Comparison of ENCODE assay signal across 1 cellular context in genomic region chr11:64304316-64305072, GRCh38.
A peak's percentile ranks its signal among the peaks of the same experiment; 100 is the strongest.
TF ChIP-seq lines count a peak whose summit lies in the region.

No MANE protein-coding gene starts in this region.

TF ChIP-seq in HepG2, 621 proteins besides CTCF, POLR2A, EP300 and RAD21 (continued from another document and continues in another):
- TF ChIP-seq, protein P1, sequence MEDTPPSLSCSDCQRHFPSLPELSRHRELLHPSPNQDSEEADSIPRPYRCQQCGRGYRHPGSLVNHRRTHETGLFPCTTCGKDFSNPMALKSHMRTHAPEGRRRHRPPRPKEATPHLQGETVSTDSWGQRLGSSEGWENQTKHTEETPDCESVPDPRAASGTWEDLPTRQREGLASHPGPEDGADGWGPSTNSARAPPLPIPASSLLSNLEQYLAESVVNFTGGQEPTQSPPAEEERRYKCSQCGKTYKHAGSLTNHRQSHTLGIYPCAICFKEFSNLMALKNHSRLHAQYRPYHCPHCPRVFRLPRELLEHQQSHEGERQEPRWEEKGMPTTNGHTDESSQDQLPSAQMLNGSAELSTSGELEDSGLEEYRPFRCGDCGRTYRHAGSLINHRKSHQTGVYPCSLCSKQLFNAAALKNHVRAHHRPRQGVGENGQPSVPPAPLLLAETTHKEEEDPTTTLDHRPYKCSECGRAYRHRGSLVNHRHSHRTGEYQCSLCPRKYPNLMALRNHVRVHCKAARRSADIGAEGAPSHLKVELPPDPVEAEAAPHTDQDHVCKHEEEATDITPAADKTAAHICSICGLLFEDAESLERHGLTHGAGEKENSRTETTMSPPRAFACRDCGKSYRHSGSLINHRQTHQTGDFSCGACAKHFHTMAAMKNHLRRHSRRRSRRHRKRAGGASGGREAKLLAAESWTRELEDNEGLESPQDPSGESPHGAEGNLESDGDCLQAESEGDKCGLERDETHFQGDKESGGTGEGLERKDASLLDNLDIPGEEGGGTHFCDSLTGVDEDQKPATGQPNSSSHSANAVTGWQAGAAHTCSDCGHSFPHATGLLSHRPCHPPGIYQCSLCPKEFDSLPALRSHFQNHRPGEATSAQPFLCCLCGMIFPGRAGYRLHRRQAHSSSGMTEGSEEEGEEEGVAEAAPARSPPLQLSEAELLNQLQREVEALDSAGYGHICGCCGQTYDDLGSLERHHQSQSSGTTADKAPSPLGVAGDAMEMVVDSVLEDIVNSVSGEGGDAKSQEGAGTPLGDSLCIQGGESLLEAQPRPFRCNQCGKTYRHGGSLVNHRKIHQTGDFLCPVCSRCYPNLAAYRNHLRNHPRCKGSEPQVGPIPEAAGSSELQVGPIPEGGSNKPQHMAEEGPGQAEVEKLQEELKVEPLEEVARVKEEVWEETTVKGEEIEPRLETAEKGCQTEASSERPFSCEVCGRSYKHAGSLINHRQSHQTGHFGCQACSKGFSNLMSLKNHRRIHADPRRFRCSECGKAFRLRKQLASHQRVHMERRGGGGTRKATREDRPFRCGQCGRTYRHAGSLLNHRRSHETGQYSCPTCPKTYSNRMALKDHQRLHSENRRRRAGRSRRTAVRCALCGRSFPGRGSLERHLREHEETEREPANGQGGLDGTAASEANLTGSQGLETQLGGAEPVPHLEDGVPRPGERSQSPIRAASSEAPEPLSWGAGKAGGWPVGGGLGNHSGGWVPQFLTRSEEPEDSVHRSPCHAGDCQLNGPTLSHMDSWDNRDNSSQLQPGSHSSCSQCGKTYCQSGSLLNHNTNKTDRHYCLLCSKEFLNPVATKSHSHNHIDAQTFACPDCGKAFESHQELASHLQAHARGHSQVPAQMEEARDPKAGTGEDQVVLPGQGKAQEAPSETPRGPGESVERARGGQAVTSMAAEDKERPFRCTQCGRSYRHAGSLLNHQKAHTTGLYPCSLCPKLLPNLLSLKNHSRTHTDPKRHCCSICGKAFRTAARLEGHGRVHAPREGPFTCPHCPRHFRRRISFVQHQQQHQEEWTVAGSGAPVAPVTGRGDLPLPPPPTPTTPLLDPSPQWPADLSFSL (CRISPR knock-in tag; IDR thresholded peaks at IDR 0.05): no peak
- peak; percentile 23; the same call in 1 of the 2 replicates for TF ChIP-seq TFAP4 (IDR thresholded peaks at IDR 0.05; ENCODE audit: borderline replicate concordance, low read depth)
- TF ChIP-seq ZFX (CRISPR knock-in tag; IDR thresholded peaks at IDR 0.05; ENCODE audit: low read depth): no peak; the same call in 1 of the 2 replicates
- no peak for TF ChIP-seq ZZZ3 (CRISPR knock-in tag; IDR thresholded peaks at IDR 0.05; ENCODE audit: borderline replicate concordance)
- TF ChIP-seq NFE2 (CRISPR knock-in tag; IDR thresholded peaks at IDR 0.05): no peak
- TF ChIP-seq POLR2AphosphoS5 (IDR thresholded peaks at IDR 0.05; ENCODE audit: low read depth, low read length): peak; percentile 81
- TF ChIP-seq MAZ (IDR thresholded peaks at IDR 0.05; ENCODE audit: borderline replicate concordance, low read depth, low read length): no peak
- TF ChIP-seq MAZ (CRISPR knock-in tag; IDR thresholded peaks at IDR 0.05; ENCODE audit: low read depth): 0 out of 2 replicates have a peak, but pooled peaks have one; percentile 12
- TF ChIP-seq EEA1 (CRISPR knock-in tag; IDR thresholded peaks at IDR 0.05; ENCODE audit: borderline replicate concordance): no peak
- peak; percentile 36; the same call in 1 of the 2 replicates for TF ChIP-seq ZC3H4 (CRISPR knock-in tag; IDR thresholded peaks at IDR 0.05; ENCODE audit: borderline replicate concordance)
- TF ChIP-seq HNF4A (CRISPR knock-in tag; IDR thresholded peaks at IDR 0.05): peak; percentile 61
- no peak for TF ChIP-seq GPN1 (CRISPR knock-in tag; IDR thresholded peaks at IDR 0.05; ENCODE audit: borderline replicate concordance)
- TF ChIP-seq HNF4G (IDR thresholded peaks at IDR 0.05; ENCODE audit: borderline replicate concordance, low read depth, low read length): 0 out of 2 replicates have a peak, but pooled peaks have one; percentile 4
- TF ChIP-seq HNF4G (CRISPR knock-in tag; IDR thresholded peaks at IDR 0.05; ENCODE audit: borderline replicate concordance, low read depth): no peak
- TF ChIP-seq DPF2 (CRISPR knock-in tag; IDR thresholded peaks at IDR 0.05; ENCODE audit: borderline replicate concordance, low read depth): no peak
- no peak for TF ChIP-seq ZNF143 (CRISPR knock-in tag; IDR thresholded peaks at IDR 0.05)
- no peak for TF ChIP-seq SUZ12 (IDR thresholded peaks at IDR 0.05; ENCODE audit: low read depth, low read length)
- no peak for TF ChIP-seq ZNF720 (CRISPR knock-in tag; IDR thresholded peaks at IDR 0.05)
- no peak for TF ChIP-seq HMGXB3 (CRISPR knock-in tag; IDR thresholded peaks at IDR 0.05; ENCODE audit: borderline replicate concordance)
- TF ChIP-seq ZNF83 (CRISPR knock-in tag; IDR thresholded peaks at IDR 0.05; ENCODE audit: borderline replicate concordance): no peak
- TF ChIP-seq TERF1 (CRISPR knock-in tag; IDR thresholded peaks at IDR 0.05): no peak
- TF ChIP-seq, protein P2, sequence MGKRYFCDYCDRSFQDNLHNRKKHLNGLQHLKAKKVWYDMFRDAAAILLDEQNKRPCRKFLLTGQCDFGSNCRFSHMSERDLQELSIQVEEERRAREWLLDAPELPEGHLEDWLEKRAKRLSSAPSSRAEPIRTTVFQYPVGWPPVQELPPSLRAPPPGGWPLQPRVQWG (CRISPR knock-in tag; IDR thresholded peaks at IDR 0.05; ENCODE audit: borderline replicate concordance, low read depth): no peak
- TF ChIP-seq SOX6 (IDR thresholded peaks at IDR 0.05): no peak
- TF ChIP-seq SOX6 (CRISPR knock-in tag; IDR thresholded peaks at IDR 0.05): peak; percentile 42
- TF ChIP-seq ZKSCAN1 (IDR thresholded peaks at IDR 0.05; ENCODE audit: low read length): no peak
- TF ChIP-seq ZNF614 (CRISPR knock-in tag; IDR thresholded peaks at IDR 0.05; ENCODE audit: borderline replicate concordance): peak; percentile 14; the same call in 1 of the 2 replicates
- TF ChIP-seq, protein P3, sequence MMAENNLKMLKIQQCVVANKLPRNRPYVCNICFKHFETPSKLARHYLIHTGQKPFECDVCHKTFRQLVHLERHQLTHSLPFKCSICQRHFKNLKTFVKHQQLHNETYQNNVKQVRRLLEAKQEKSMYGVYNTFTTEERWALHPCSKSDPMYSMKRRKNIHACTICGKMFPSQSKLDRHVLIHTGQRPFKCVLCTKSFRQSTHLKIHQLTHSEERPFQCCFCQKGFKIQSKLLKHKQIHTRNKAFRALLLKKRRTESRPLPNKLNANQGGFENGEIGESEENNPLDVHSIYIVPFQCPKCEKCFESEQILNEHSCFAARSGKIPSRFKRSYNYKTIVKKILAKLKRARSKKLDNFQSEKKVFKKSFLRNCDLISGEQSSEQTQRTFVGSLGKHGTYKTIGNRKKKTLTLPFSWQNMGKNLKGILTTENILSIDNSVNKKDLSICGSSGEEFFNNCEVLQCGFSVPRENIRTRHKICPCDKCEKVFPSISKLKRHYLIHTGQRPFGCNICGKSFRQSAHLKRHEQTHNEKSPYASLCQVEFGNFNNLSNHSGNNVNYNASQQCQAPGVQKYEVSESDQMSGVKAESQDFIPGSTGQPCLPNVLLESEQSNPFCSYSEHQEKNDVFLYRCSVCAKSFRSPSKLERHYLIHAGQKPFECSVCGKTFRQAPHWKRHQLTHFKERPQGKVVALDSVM (CRISPR knock-in tag; IDR thresholded peaks at IDR 0.05): no peak
- no peak for TF ChIP-seq NR2F2 (IDR thresholded peaks at IDR 0.05; ENCODE audit: borderline replicate concordance, low read depth)
- TF ChIP-seq THYN1 (CRISPR knock-in tag; IDR thresholded peaks at IDR 0.05; ENCODE audit: borderline replicate concordance, low read depth): no peak
- no peak for TF ChIP-seq ZNF280B (CRISPR knock-in tag; IDR thresholded peaks at IDR 0.05; ENCODE audit: borderline replicate concordance)
- no peak; the same call in 1 of the 2 replicates for TF ChIP-seq REPIN1 (CRISPR knock-in tag; IDR thresholded peaks at IDR 0.05; ENCODE audit: borderline replicate concordance, low read depth)
- peak; percentile 55 for TF ChIP-seq HOXA3 (CRISPR knock-in tag; IDR thresholded peaks at IDR 0.05)
- no peak; the same call in 1 of the 2 replicates for TF ChIP-seq CREM (IDR thresholded peaks at IDR 0.05)
- TF ChIP-seq CREM (CRISPR knock-in tag; IDR thresholded peaks at IDR 0.05): no peak
- TF ChIP-seq SRY (CRISPR knock-in tag; IDR thresholded peaks at IDR 0.05): no peak
- peak; percentile 78; the same call in 1 of the 2 replicates for TF ChIP-seq TSC22D2 (CRISPR knock-in tag; IDR thresholded peaks at IDR 0.05; ENCODE audit: borderline replicate concordance)
- TF ChIP-seq, protein P4, sequence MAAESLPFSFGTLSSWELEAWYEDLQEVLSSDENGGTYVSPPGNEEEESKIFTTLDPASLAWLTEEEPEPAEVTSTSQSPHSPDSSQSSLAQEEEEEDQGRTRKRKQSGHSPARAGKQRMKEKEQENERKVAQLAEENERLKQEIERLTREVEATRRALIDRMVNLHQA (CRISPR knock-in tag; IDR thresholded peaks at IDR 0.05): no peak
- TF ChIP-seq ZNF205 (CRISPR knock-in tag; IDR thresholded peaks at IDR 0.05): 0 out of 2 replicates have a peak, but pooled peaks have one; percentile 47
- no peak for TF ChIP-seq SALL2 (CRISPR knock-in tag; IDR thresholded peaks at IDR 0.05)
- TF ChIP-seq, protein P5, sequence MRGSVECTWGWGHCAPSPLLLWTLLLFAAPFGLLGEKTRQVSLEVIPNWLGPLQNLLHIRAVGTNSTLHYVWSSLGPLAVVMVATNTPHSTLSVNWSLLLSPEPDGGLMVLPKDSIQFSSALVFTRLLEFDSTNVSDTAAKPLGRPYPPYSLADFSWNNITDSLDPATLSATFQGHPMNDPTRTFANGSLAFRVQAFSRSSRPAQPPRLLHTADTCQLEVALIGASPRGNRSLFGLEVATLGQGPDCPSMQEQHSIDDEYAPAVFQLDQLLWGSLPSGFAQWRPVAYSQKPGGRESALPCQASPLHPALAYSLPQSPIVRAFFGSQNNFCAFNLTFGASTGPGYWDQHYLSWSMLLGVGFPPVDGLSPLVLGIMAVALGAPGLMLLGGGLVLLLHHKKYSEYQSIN (CRISPR knock-in tag; IDR thresholded peaks at IDR 0.05; ENCODE audit: borderline replicate concordance): no peak
- no peak for TF ChIP-seq ZNF557 (CRISPR knock-in tag; IDR thresholded peaks at IDR 0.05)
- no peak for TF ChIP-seq BORCS8-MEF2B (CRISPR knock-in tag; IDR thresholded peaks at IDR 0.05)
- no peak for TF ChIP-seq NBN (conservative IDR thresholded peaks at IDR 0.05)
- 0 out of 2 replicates have a peak, but pooled peaks have one; percentile 72 for TF ChIP-seq ZBTB7A (CRISPR knock-in tag; IDR thresholded peaks at IDR 0.05)
- no peak for TF ChIP-seq NFE2L2 (IDR thresholded peaks at IDR 0.05; ENCODE audit: low read length)
- TF ChIP-seq ZKSCAN8 (CRISPR knock-in tag; IDR thresholded peaks at IDR 0.05; ENCODE audit: borderline replicate concordance): no peak; the same call in 1 of the 2 replicates
- TF ChIP-seq SIN3A (IDR thresholded peaks at IDR 0.05; ENCODE audit: borderline replicate concordance, low read depth, low read length): peak; percentile 73; the same call in 1 of the 2 replicates
- peak; percentile 38; the same call in 1 of the 2 replicates for TF ChIP-seq GATAD2A (CRISPR knock-in tag; IDR thresholded peaks at IDR 0.05)
- peak; percentile 15; the same call in 1 of the 2 replicates for TF ChIP-seq CBX5 (CRISPR knock-in tag; IDR thresholded peaks at IDR 0.05; ENCODE audit: borderline replicate concordance)
